Comparison of ENCODE assay signal across 22 cellular contexts in the genomic region with DNA sequence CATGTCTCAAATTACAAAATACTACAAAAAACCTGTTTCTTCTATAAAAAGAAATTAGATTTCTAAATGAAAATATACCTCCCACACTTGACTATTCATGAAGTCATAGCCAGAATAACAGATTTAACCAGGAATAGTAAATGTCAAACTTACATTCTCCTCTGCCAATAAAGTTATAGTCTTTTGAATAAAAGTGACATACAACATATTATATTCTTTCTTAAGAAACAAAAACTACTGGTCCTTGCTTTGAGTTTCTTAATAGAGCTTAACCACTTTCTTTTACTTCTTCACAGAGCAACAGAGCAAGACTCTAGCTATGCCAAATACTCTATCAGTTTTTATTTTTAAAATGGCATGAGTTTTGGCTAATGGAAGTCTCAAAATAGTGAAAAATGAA.
DNase-seq lines count a peak whose midpoint lies in the region; ATAC-seq, FAIRE-seq and TF ChIP-seq lines count a peak whose summit lies in the region.
"Had no signal": no experiment of that assay in that cellular context is flagged by ENCODE, and none has a peak within 500 bp of the region (broad histone marks: within the 10 kb centered on the region; RNA-seq: fewer than 3 reads in every experiment).

No MANE protein-coding gene starts in this region.

- CTCF ChIA-PET in K562 (lab: Yijun Ruan, JAX; ENCODE audit: low intra/inter-chr PET ratio), result no interaction called here
- CTCF ChIA-PET in CD4-positive, alpha-beta memory T cell (lab: Charles Lee; ENCODE audit: partially characterized antibody), result no interaction called here

- H3K4me1 ChIP-seq in ascending aorta (peaks cover 5% of the 10 kb centered on the region in 2 donors), K562 (replicated peaks in 1 of 2; ENCODE audit: control insufficient read depth in 2 of 2, insufficient read depth in 2 of 2, low read length in 2 of 2) (no peaks in the 10 kb centered on the region), tibial artery (peaks cover 0 to 43% (median 5%) of the 10 kb centered on the region in 4 donors), right cardiac atrium (ENCODE audit: control insufficient read depth, insufficient read depth, low read length) (peaks cover 2% of the 10 kb centered on the region)
- no peaks in the 10 kb centered on the region for H3K4me1 ChIP-seq in CD4-positive, alpha-beta memory T cell (ENCODE audit: insufficient read depth, low read length)
- H3K4me1 ChIP-seq: A549; BE2C; BLaER1 treated with 17β-estradiol and CSF1 and Interleukin-3, amounts not matched to agents 10 nM and 100 nM; Caco-2 had no signal

- no peak overlapping the region for H3K4me2 ChIP-seq in K562 (ENCODE audit: insufficient read depth, low read length)
- H3K4me2 ChIP-seq: A549; BLaER1 treated with 17β-estradiol and CSF1 and Interleukin-3, amounts not matched to agents 10 nM and 100 nM had no signal

- H3K9ac ChIP-seq in K562 (ENCODE audit: insufficient read depth in 1 of 2, low read depth in 2 of 2, low read length in 2 of 2), result no peak overlapping the region
- H3K9ac ChIP-seq: BLaER1 treated with 17β-estradiol and CSF1 and Interleukin-3, amounts not matched to agents 10 nM and 100 nM; GM23248 had no signal

- H3K27ac ChIP-seq in ascending aorta (peak overlapping the region; percentile 63 to 75), K562 (ENCODE audit: extremely low read depth, low read depth, low read length) (no peak overlapping the region), tibial artery (peak overlapping the region; percentile 60 to 69), right cardiac atrium (ENCODE audit: low read length) (no peak overlapping the region)
- no peak overlapping the region for H3K27ac ChIP-seq in CD4-positive, alpha-beta memory T cell (ENCODE audit: low read depth, low read length)
- H3K27ac ChIP-seq: 22Rv1; A549; BLaER1 treated with 17β-estradiol and CSF1 and Interleukin-3, amounts not matched to agents 10 nM and 100 nM; GM23248 had no signal

- H3K27me3 Mint-ChIP-seq in CD4-positive, alpha-beta memory T cell, result no peaks in the 10 kb centered on the region

- POLR2A ChIA-PET in K562 (lab: Yijun Ruan, JAX), result no interaction called here
- POLR2A ChIA-PET in CD4-positive, alpha-beta memory T cell (lab: Charles Lee; ENCODE audit: partially characterized antibody), result no interaction called here

- no peaks in the 10 kb centered on the region for H3K9me3 ChIP-seq in ascending aorta
- no peaks in the 10 kb centered on the region for H3K9me3 ChIP-seq in K562 (replicated peaks; ENCODE audit: control insufficient read depth, insufficient read depth, low read depth, low read length)
- no peaks in the 10 kb centered on the region for H3K9me3 ChIP-seq in tibial artery
- no peaks in the 10 kb centered on the region for H3K9me3 ChIP-seq in right cardiac atrium (ENCODE audit: control insufficient read depth, low read length)
- H3K9me3 ChIP-seq in CD4-positive, alpha-beta memory T cell (ENCODE audit: control insufficient read depth in 1 of 2, low read length in 2 of 2), result no peaks in the 10 kb centered on the region
- H3K9me3 ChIP-seq: BE2C, Caco-2 had no signal

- H3K4me3 ChIP-seq in ascending aorta (no peak overlapping the region), K562 (no peak overlapping the region), tibial artery (no peak overlapping the region), right cardiac atrium (ENCODE audit: low read length) (no peak overlapping the region)
- no peak overlapping the region for H3K4me3 ChIP-seq in CD4-positive, alpha-beta memory T cell (ENCODE audit: low read length in 2 of 2)
- H3K4me3 ChIP-seq: A549; BLaER1 treated with 17β-estradiol and CSF1 and Interleukin-3, amounts not matched to agents 10 nM and 100 nM; GM23248 had no signal

- H3K36me3 ChIP-seq in ascending aorta (no peaks in the 10 kb centered on the region), K562 (ENCODE audit: control insufficient read depth, insufficient read depth, low read length) (peaks cover 49% of the 10 kb centered on the region), tibial artery (no peaks in the 10 kb centered on the region)
- H3K36me3 ChIP-seq in CD4-positive, alpha-beta memory T cell (ENCODE audit: insufficient read depth, low read length), result no peaks in the 10 kb centered on the region

- no peak overlapping the region for H3K4me3 Mint-ChIP-seq in CD4-positive, alpha-beta memory T cell
- H3K4me3 Mint-ChIP-seq: CD8-positive, alpha-beta T cell had no signal

- intact Hi-C loops in ascending aorta (cut with DNase I) (no loop called here), K562 (cut with micrococcal nuclease) (no loop called here), tibial artery (cut with DNase I; ENCODE audit: low total_unique reads) (no loop called here), right cardiac atrium (cut with DNase I) (no loop called here)
- intact Hi-C loops in CD4-positive, alpha-beta memory T cell (cut with micrococcal nuclease), result no loop called here

- H3K9me3 Mint-ChIP-seq in CD4-positive, alpha-beta memory T cell, result peaks cover 0 to 1% (median 0%) of the 10 kb centered on the region in 8 donors
- H3K9me3 Mint-ChIP-seq: CD8-positive, alpha-beta T cell had no signal

- H3K79me2 ChIP-seq in K562 (ENCODE audit: control insufficient read depth, insufficient read depth, low read length), result no peaks in the 10 kb centered on the region

- H3K27me3 ChIP-seq in ascending aorta (no peaks in the 10 kb centered on the region), K562 (ENCODE audit: control insufficient read depth in 2 of 2, insufficient read depth in 2 of 2, low read length in 2 of 2) (no peaks in the 10 kb centered on the region), tibial artery (no peaks in the 10 kb centered on the region), right cardiac atrium (ENCODE audit: control insufficient read depth, insufficient read depth) (no peaks in the 10 kb centered on the region)
- no peaks in the 10 kb centered on the region for H3K27me3 ChIP-seq in CD4-positive, alpha-beta memory T cell (ENCODE audit: insufficient read depth, low read length)
- H3K27me3 ChIP-seq: BE2C; BLaER1 treated with 17β-estradiol and CSF1 and Interleukin-3, amounts not matched to agents 10 nM and 100 nM had no signal

- BruUV-seq in K562 (replicated peaks; lab: Mats Ljungman, UMichigan), result no TSS peak

- no peak overlapping the region for H2AFZ ChIP-seq in K562 (ENCODE audit: low read depth, low read length)
- H2AFZ ChIP-seq: GM23248 had no signal

- no peaks in the 10 kb centered on the region for H3K4me1 Mint-ChIP-seq in CD4-positive, alpha-beta memory T cell

- no peak for TF ChIP-seq RAD21 in K562 (CRISPR knock-in tag; conservative IDR thresholded peaks at IDR 0.05 in 1 of 2, IDR thresholded peaks at IDR 0.05 in 1 of 2)

- DNase-seq in ascending aorta (ENCODE audit: low spot score in 2 of 2) (no peak), K562 (ENCODE audit: extremely low read depth in 1 of 4, low spot score in 3 of 4) (no peak), frontal cortex (ENCODE audit: low spot score in 2 of 2) (no peak), tibial artery (no peak), right cardiac atrium (no peak), iPS-NIHi11 (ENCODE audit: low spot score) (no peak)
- DNase-seq in CD4-positive, alpha-beta memory T cell, result no peak
- DNase-seq: ACHN; AML-193; BE2C; Caco-2; CD8-positive, alpha-beta T cell; DMS153; DND-41; GM23248; H7; HCEC 1CT had no signal

- in situ Hi-C loops in K562 (cut with MboI), result no loop called here

- H3K36me3 Mint-ChIP-seq in CD4-positive, alpha-beta memory T cell, result no peaks in the 10 kb centered on the region
- H3K36me3 Mint-ChIP-seq: CD8-positive, alpha-beta T cell had no signal

- no peaks in the 10 kb centered on the region for H4K20me1 ChIP-seq in K562 (replicated peaks; ENCODE audit: control insufficient read depth, insufficient read depth, low read length)
- H4K20me1 ChIP-seq: BLaER1 treated with 17β-estradiol and CSF1 and Interleukin-3, amounts not matched to agents 10 nM and 100 nM had no signal

- no peak for TF ChIP-seq POLR2A in K562 (conservative IDR thresholded peaks at IDR 0.05)

- no peak for TF ChIP-seq CTCF in ascending aorta (IDR thresholded peaks at IDR 0.05)
- no peak for TF ChIP-seq CTCF in K562 (IDR thresholded peaks at IDR 0.05 in 2 of 3, conservative IDR thresholded peaks at IDR 0.05 in 1 of 3; ENCODE audit: insufficient read depth in 2 of 3, low read depth in 1 of 3, low read length in 3 of 3)
- TF ChIP-seq CTCF in tibial artery (IDR thresholded peaks at IDR 0.05), result no peak

- H3K27ac Mint-ChIP-seq in CD4-positive, alpha-beta memory T cell, result no peak overlapping the region
- H3K27ac Mint-ChIP-seq: CD8-positive, alpha-beta T cell had no signal

- FAIRE-seq in K562 (lab: Jason Lieb, UNC) (no peak), frontal cortex (lab: Jason Lieb, UNC) (peak; percentile 10)
- FAIRE-seq: GM19239, H1 had no signal

- no peaks in the 10 kb centered on the region for H3K9me1 ChIP-seq in K562 (ENCODE audit: control insufficient read depth, insufficient read depth, low read length)

- ATAC-seq in K562 (no peak), right cardiac atrium (no peak)
- ATAC-seq: A549; CD8-positive, alpha-beta T cell had no signal

- no peak for TF ChIP-seq EP300 in K562 (IDR thresholded peaks at IDR 0.05; ENCODE audit: low read length)

TF ChIP-seq in K562, 482 proteins besides CTCF, POLR2A, EP300 and RAD21 (continues in another document):
- TF ChIP-seq MYBL2 (IDR thresholded peaks at IDR 0.05; ENCODE audit: low read depth), result no peak
- TF ChIP-seq MYBL2 (CRISPR knock-in tag; IDR thresholded peaks at IDR 0.05; ENCODE audit: borderline replicate concordance), result no peak

Comparison
In these comparisons a context has a peak if more than half of its experiments do, and no peak if none do; other contexts are left out.
1. H3K27ac ChIP-seq: peak in ascending aorta (2 of 2) and tibial artery (2 of 2); none in K562 (single experiment), right cardiac atrium (single experiment) and CD4-positive, alpha-beta memory T cell (single experiment).